1 cellular context compared by ENCODE assay signal in genomic region chr19:15287496-15287895, GRCh38.
A peak's percentile ranks its signal among the peaks of the same experiment; 100 is the strongest.
TF ChIP-seq lines count a peak whose summit lies in the region.

No MANE protein-coding gene starts in this region.

TF ChIP-seq in GM12878, 131 proteins besides CTCF, POLR2A, EP300 and RAD21:
- no peak for TF ChIP-seq SMARCA5 (IDR thresholded peaks at IDR 0.05)
- TF ChIP-seq FOXK2 (IDR thresholded peaks at IDR 0.05) = no peak
- TF ChIP-seq MYB (IDR thresholded peaks at IDR 0.05; ENCODE audit: borderline replicate concordance, low read depth, low read length) = no peak
- no peak for TF ChIP-seq SUZ12 (IDR thresholded peaks at IDR 0.05; ENCODE audit: unreplicated experiment)
- peak in 1 of 2 experiments; percentile 37; a peak in 1 of 4 replicates for TF ChIP-seq BHLHE40 (IDR thresholded peaks at IDR 0.05; ENCODE audit: borderline replicate concordance in 1 of 2, low read depth in 2 of 2, low read length in 1 of 2)
- no peak for TF ChIP-seq BCLAF1 (IDR thresholded peaks at IDR 0.05)
- no peak for TF ChIP-seq ESRRA (IDR thresholded peaks at IDR 0.05; ENCODE audit: low read length)
- TF ChIP-seq BCL11A (IDR thresholded peaks at IDR 0.05; ENCODE audit: low read depth, low read length) = no peak
- TF ChIP-seq ZNF622 (IDR thresholded peaks at IDR 0.05) = no peak
- TF ChIP-seq RUNX3 (IDR thresholded peaks at IDR 0.05; ENCODE audit: low read length) = peak; percentile 66
- TF ChIP-seq HDGF (IDR thresholded peaks at IDR 0.05) = no peak
- no peak for TF ChIP-seq IKZF2 (IDR thresholded peaks at IDR 0.05)
- no peak for TF ChIP-seq NFYA (IDR thresholded peaks at IDR 0.05; ENCODE audit: borderline replicate concordance, low read depth, low read length)
- no peak for TF ChIP-seq TCF7 (IDR thresholded peaks at IDR 0.05; ENCODE audit: borderline replicate concordance)
- TF ChIP-seq RELA (IDR thresholded peaks at IDR 0.05; ENCODE audit: borderline replicate concordance, partially characterized antibody) = no peak
- TF ChIP-seq NFIC (IDR thresholded peaks at IDR 0.05; ENCODE audit: low read depth, low read length) = no peak
TF ChIP-seq in GM12878: peak in this region for 2.
